Comparison of ENCODE assay signal across 8 cellular contexts in the genomic region with DNA sequence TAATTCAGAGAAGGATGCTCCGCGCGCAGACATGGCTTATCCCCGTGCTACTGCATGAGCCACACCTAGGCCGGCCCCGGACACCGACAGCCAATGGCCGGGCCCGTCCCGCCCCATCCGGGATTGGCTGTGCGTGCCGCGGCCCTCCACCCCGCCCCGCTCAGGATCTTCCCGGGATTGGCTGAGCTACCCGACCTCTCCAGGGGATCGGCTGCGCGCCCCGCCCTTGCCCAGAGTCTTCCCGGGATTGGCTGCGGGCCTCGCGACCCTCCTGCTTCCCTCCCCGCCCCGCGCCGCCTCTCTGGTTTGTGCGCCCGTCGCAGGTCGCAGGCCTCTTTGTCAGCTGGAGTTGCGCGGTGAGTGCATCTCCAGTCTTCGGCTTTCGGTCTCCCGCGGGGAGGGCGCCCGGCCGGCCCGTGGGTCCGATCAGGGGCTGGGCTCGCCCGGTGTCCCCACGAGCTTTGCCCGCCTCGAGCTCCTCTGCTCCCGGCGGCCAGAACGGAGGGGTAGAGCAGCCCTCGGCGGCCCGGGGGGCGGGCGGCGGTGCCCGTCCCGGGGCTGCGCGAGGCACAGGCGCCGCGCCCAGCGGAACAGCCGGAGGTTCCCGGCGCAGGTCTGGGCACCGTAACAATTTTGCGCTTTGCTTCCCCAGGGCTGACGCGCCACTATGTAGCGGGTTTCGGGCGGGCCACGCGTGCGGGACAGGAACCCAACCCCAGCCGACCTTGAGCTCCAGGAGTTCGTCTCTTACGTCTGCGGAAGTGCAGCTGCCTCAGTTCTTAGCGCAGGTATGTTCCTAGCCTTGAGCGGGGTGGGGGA. TPM values are rescaled to one million over a fixed set of nuclear protein-coding genes. Genes with fewer than 3 reads are reported as not detected.
DNase-seq lines count a peak whose midpoint lies in the region; ATAC-seq and TF ChIP-seq lines count a peak whose summit lies in the region.

No MANE protein-coding gene starts in this region.

- ATAC-seq in GM21723 (IDR thresholded peaks at IDR 0.05; ENCODE audit: unreplicated experiment), result peak; percentile 88
- peak; percentile 100 for ATAC-seq in Panc1

- peaks cover 14% of the 10 kb centered on the region for H3K36me3 ChIP-seq in Panc1 (ENCODE audit: control insufficient read depth, insufficient read depth, low read length)
- H3K36me3 ChIP-seq in esophagus muscularis mucosa, result peaks cover 0 to 33% (median 15%) of the 10 kb centered on the region in 4 donors

- CTCF ChIA-PET in Panc1 (lab: Charles Lee), result no interaction called here

- intact Hi-C loops in Panc1 (cut with micrococcal nuclease; ENCODE audit: unreplicated experiment), result no loop called here
- intact Hi-C loops in esophagus muscularis mucosa (cut with DNase I), result loop anchor here (10.0 kb wide), 1 partner anchor 272 kb away; no protein-coding TSS in a partner anchor

- peak; percentile 77 for TF ChIP-seq POLR2A in esophagus muscularis mucosa (IDR thresholded peaks at IDR 0.05; ENCODE audit: low read depth)

- POLR2A ChIA-PET in Panc1 (lab: Charles Lee), result no interaction called here

- TF ChIP-seq EP300 in esophagus muscularis mucosa (IDR thresholded peaks at IDR 0.05), result no peak

- H3K4me3 ChIP-seq in Panc1 (ENCODE audit: low read depth in 2 of 2, low read length in 2 of 2), result peak overlapping the region; percentile 78 to 80
- peak overlapping the region; percentile 91 to 95 (median 94) for H3K4me3 ChIP-seq in esophagus muscularis mucosa

- peak; percentile 88 for DNase-seq in DMS79 (lab: John Stamatoyannopoulos, UW)
- DNase-seq in KBM-7, result peak; percentile 98
- no peak for DNase-seq in Panc1 (ENCODE audit: low read depth, low spot score)
- peak; percentile 96 for DNase-seq in activated T-helper 1 cell treated with Interleukin-2 at 50 U/mL for 16 hours (ENCODE audit: low read depth)
- DNase-seq in esophagus muscularis mucosa (ENCODE audit: extremely low spot score), result peak; percentile 99
- DNase-seq in myocyte (ENCODE audit: low read depth), result peak; percentile 98
- DNase-seq in stimulated activated CD8-positive, alpha-beta memory T cell treated with anti-CD3 and anti-CD28 coated beads, Interleukin-7, amount 100 ng/mL, for 4 hours (ENCODE audit: low read depth in 2 of 2), result peak; percentile 89 to 96

- under 1% methylated on average over 15 of the region's 86 CpGs for WGBS in esophagus muscularis mucosa

- H3K27ac ChIP-seq in Panc1 (ENCODE audit: low read length) (peak overlapping the region; percentile 86), esophagus muscularis mucosa (replicated peaks in 1 of 4) (peak overlapping the region; percentile 93 to 97 (median 95))

- H3K9me3 ChIP-seq in Panc1 (ENCODE audit: control insufficient read depth, insufficient read depth, low read depth, low read length), result no peaks in the 10 kb centered on the region
- H3K9me3 ChIP-seq in esophagus muscularis mucosa, result no peaks in the 10 kb centered on the region

- no peaks in the 10 kb centered on the region for H3K27me3 ChIP-seq in Panc1 (ENCODE audit: control insufficient read depth, insufficient read depth, low read length)
- no peaks in the 10 kb centered on the region for H3K27me3 ChIP-seq in esophagus muscularis mucosa

- BruUV-seq in Panc1 (replicated peaks; lab: Mats Ljungman, UMichigan), result no TSS peak

- TF ChIP-seq CTCF in Panc1 (IDR thresholded peaks at IDR 0.05) (no peak), esophagus muscularis mucosa (IDR thresholded peaks at IDR 0.05) (no peak)

- in situ Hi-C loops in KBM-7 (cut with MboI; ENCODE audit: low pct_unique_long_range_greater_than_20kb, low sequenced_read_pairs) (no loop called here), Panc1 (cut with HindIII; ENCODE audit: low pct_unique_long_range_greater_than_20kb, low sequenced_read_pairs) (no loop called here)

- H3K4me1 ChIP-seq in Panc1 (ENCODE audit: control insufficient read depth, insufficient read depth, low read length), result peaks cover 13% of the 10 kb centered on the region
- H3K4me1 ChIP-seq in esophagus muscularis mucosa, result peaks cover 20 to 41% (median 34%) of the 10 kb centered on the region in 4 donors

RNA-seq across cellular contexts. Expression of gene ERVMER34-1, which starts 38.8 kb away (rescaled TPM):
- total RNA-seq in Panc1 (2021; ENCODE audit: unreplicated experiment) (0.67 TPM), esophagus muscularis mucosa (under 1 TPM in 3 of 4 donors, not detected in 1; 0.11 to 0.19 (median 0.17) TPM), myocyte (0.10 and 0.13 TPM in 2 replicates)
- 0.13 TPM for polyA plus RNA-seq in Panc1 (2012; ENCODE audit: insufficient read length)
- not detected for polyA plus RNA-seq in myocyte (2012)

RNA-seq across cellular contexts. Expression of gene USP46, which starts 53.3 kb away (rescaled TPM):
- total RNA-seq in Panc1 (2021; ENCODE audit: unreplicated experiment), result 15.5 TPM
- 7.2 TPM for polyA plus RNA-seq in Panc1 (2012; ENCODE audit: insufficient read length)
- total RNA-seq in esophagus muscularis mucosa, result 1 to 10 TPM; 6.6 to 9.3 (median 7.8) TPM
- 20.8 and 21.0 TPM in 2 replicates for total RNA-seq in myocyte
- 12.2 TPM for polyA plus RNA-seq in myocyte (2012)
